ENCODE assay signal across 8 cellular contexts in the genomic region with DNA sequence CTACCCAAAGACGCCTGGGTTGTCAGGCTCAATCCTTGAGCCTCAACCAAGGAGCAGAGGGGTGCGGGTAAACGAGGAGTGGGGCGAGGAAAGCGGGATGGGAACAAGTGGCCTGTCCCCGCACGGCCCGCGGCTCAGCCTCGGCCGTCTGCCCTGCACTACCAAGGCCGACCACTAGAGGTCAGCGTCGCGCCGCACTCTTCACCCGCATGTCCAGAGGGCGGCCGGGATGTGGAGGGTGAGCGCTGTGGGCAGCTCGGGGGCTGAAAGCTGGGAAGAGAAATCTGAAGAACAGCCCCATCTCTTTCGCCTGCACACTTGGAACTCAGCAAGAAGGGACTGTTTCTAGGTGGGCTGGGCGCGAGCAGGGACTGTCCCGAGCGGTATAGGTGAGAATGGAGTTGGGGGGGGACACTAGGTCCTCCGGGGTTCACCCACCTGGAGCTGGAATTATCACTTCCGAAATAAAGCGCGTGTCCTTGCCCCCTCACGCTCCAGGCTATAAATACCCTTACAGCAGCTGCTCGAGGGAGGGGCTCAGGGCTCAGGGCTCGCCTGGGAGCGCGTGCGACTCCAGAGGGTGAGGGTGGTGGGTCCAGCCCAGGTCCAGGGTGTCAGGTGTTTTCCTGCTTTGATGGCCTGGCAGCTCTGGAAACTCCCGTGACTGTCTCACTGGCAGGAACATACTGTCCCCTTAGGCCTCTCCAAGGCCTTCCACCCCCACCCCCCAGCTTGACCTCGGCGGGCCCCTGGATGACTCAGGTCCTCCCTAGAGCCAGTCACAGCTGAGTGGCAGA.
DNase-seq lines count a peak whose midpoint lies in the region; ATAC-seq lines count a peak whose summit lies in the region.

No MANE protein-coding gene starts in this region.

- ATAC-seq in HG02678 (IDR thresholded peaks at IDR 0.05; ENCODE audit: unreplicated experiment) = peak; percentile 70

- DNase-seq in NCI-H510A treated with DMSO at 0.1 percent for 48 hours (lab: John Stamatoyannopoulos, UW) (peak; percentile 30), NCI-H510A (lab: John Stamatoyannopoulos, UW) (no peak), NCI-H1105 (lab: John Stamatoyannopoulos, UW) (peak; percentile 62), islet precursor cell (peak; percentile 91)
- DNase-seq in activated CD4-positive, CD25-positive, alpha-beta regulatory T cell (lab: John Stamatoyannopoulos, UW) = peak; percentile 48 to 78 (median 62)
- DNase-seq in central memory CD4-positive, alpha-beta T cell = peak; percentile 64
- DNase-seq in stimulated activated CD4-positive, alpha-beta T cell treated with anti-CD3 and anti-CD28 coated beads, Interleukin-12 subunit alpha, Interleukin-12 subunit beta, amount 100 ng/mL, for 24 hours (ENCODE audit: low read depth in 2 of 2) = peak; percentile 55 to 75
